7 cellular contexts compared by ENCODE assay signal in genomic region chr7:152465118-152465387, GRCh38. TPM values are rescaled to one million over a fixed set of nuclear protein-coding genes. Genes with fewer than 3 reads are reported as not detected.
A peak's percentile ranks its signal among the peaks of the same experiment; 100 is the strongest.
DNase-seq lines count a peak whose midpoint lies in the region; ATAC-seq and TF ChIP-seq lines count a peak whose summit lies in the region.

No MANE protein-coding gene starts in this region.

- no CpG with 5 or more reads among the region's 4 CpGs for WGBS in iPS DF 6.9 (ENCODE audit: insufficient coverage, insufficient read length)

- in situ Hi-C loops in ACHN (cut with HindIII; ENCODE audit: low pct_ligation_motif_present, low pct_unique_long_range_greater_than_20kb, low sequenced_read_pairs): no loop called here

- H3K27ac ChIP-seq in HEK293 (ENCODE audit: extremely low read depth, low read depth, low read length): no peak overlapping the region; the same call in 1 of the 2 replicates
- no peak overlapping the region for H3K27ac ChIP-seq in iPS DF 6.9 (ENCODE audit: low read length)

- H3K4me3 ChIP-seq in HEK293 (ENCODE audit: low read depth, low read length) (peak overlapping the region; percentile 95), iPS DF 6.9 (ENCODE audit: low read length) (peak overlapping the region; percentile 93; the same call in 1 of the 2 replicates)

- H3K4me1 Mint-ChIP-seq in activated CD4-positive, alpha-beta memory T cell treated with anti-CD3 and anti-CD28 coated beads, Interleukin-2, amount 10 ng/mL, durations not matched to agents 7 days and 5 days: peaks cover 10% of the 10 kb centered on the region
- H3K4me1 Mint-ChIP-seq in stimulated activated memory B cell treated with anti-CD40 and anti-IgM and Interleukin-4, amounts not matched to agents 10 μg/mL and 1 μg/mL and 100 μg/mL, for 72 hours: peaks cover 21% of the 10 kb centered on the region

- POLR2A ChIA-PET in HEK293 (lab: Yijun Ruan, JAX): no interaction called here
- POLR2A ChIA-PET in activated CD4-positive, alpha-beta memory T cell treated with anti-CD3 and anti-CD28 coated beads, Interleukin-2, amount 10 ng/mL, durations not matched to agents 7 days and 5 days (lab: Charles Lee): interaction anchor here (1.2 to 2.8 kb wide), 3 partner anchors 29 to 295 kb away, joined by 7 to 44 read pairs (median 7); partner anchors contain the start of genes KMT2C and XRCC2

- H3K4me3 Mint-ChIP-seq in activated CD4-positive, alpha-beta memory T cell treated with anti-CD3 and anti-CD28 coated beads, Interleukin-2, amount 10 ng/mL, durations not matched to agents 7 days and 5 days: peak overlapping the region; percentile 88
- H3K4me3 Mint-ChIP-seq in stimulated activated memory B cell treated with anti-CD40 and anti-IgM and Interleukin-4, amounts not matched to agents 10 μg/mL and 1 μg/mL and 100 μg/mL, for 72 hours: peak overlapping the region; percentile 93

- ATAC-seq in stimulated activated memory B cell treated with anti-CD40 and anti-IgM and Interleukin-4, amounts not matched to agents 10 μg/mL and 1 μg/mL and 100 μg/mL, for 72 hours: no peak

- H3K4me1 ChIP-seq in HEK293 (ENCODE audit: control insufficient read depth, insufficient read depth, low read length): peaks cover 4% of the 10 kb centered on the region; the same call in 1 of the 2 replicates
- H3K4me1 ChIP-seq in iPS DF 6.9 (ENCODE audit: control insufficient read depth, insufficient read depth, low read length): no peaks in the 10 kb centered on the region

- peak overlapping the region; percentile 82 for H3K27ac Mint-ChIP-seq in activated CD4-positive, alpha-beta memory T cell treated with anti-CD3 and anti-CD28 coated beads, Interleukin-2, amount 10 ng/mL, durations not matched to agents 7 days and 5 days
- peak overlapping the region; percentile 57 for H3K27ac Mint-ChIP-seq in stimulated activated memory B cell treated with anti-CD40 and anti-IgM and Interleukin-4, amounts not matched to agents 10 μg/mL and 1 μg/mL and 100 μg/mL, for 72 hours

- no peak for TF ChIP-seq CTCF in HEK293 (tag by site-specific recombination; IDR thresholded peaks at IDR 0.05)

- H3K36me3 Mint-ChIP-seq in activated CD4-positive, alpha-beta memory T cell treated with anti-CD3 and anti-CD28 coated beads, Interleukin-2, amount 10 ng/mL, durations not matched to agents 7 days and 5 days (ENCODE audit: low read depth): no peaks in the 10 kb centered on the region
- H3K36me3 Mint-ChIP-seq in stimulated activated memory B cell treated with anti-CD40 and anti-IgM and Interleukin-4, amounts not matched to agents 10 μg/mL and 1 μg/mL and 100 μg/mL, for 72 hours: no peaks in the 10 kb centered on the region

- no peaks in the 10 kb centered on the region for H3K9me3 Mint-ChIP-seq in activated CD4-positive, alpha-beta memory T cell treated with anti-CD3 and anti-CD28 coated beads, Interleukin-2, amount 10 ng/mL, durations not matched to agents 7 days and 5 days
- H3K9me3 Mint-ChIP-seq in stimulated activated memory B cell treated with anti-CD40 and anti-IgM and Interleukin-4, amounts not matched to agents 10 μg/mL and 1 μg/mL and 100 μg/mL, for 72 hours: no peaks in the 10 kb centered on the region

- no peaks in the 10 kb centered on the region for H3K27me3 ChIP-seq in iPS DF 6.9 (ENCODE audit: control insufficient read depth, insufficient read depth, low read length)

- CTCF ChIA-PET in HEK293 (lab: Yijun Ruan, JAX): no interaction called here
- CTCF ChIA-PET in activated CD4-positive, alpha-beta memory T cell treated with anti-CD3 and anti-CD28 coated beads, Interleukin-2, amount 10 ng/mL, durations not matched to agents 7 days and 5 days (lab: Charles Lee): no interaction called here

- H3K27me3 Mint-ChIP-seq in activated CD4-positive, alpha-beta memory T cell treated with anti-CD3 and anti-CD28 coated beads, Interleukin-2, amount 10 ng/mL, durations not matched to agents 7 days and 5 days: no peaks in the 10 kb centered on the region
- H3K27me3 Mint-ChIP-seq in stimulated activated memory B cell treated with anti-CD40 and anti-IgM and Interleukin-4, amounts not matched to agents 10 μg/mL and 1 μg/mL and 100 μg/mL, for 72 hours: no peaks in the 10 kb centered on the region

- H3K9me3 ChIP-seq in HEK293 (ENCODE audit: control insufficient read depth, insufficient read depth, low read depth, low read length) (no peaks in the 10 kb centered on the region), iPS DF 6.9 (ENCODE audit: control insufficient read depth, insufficient read depth, low read length) (no peaks in the 10 kb centered on the region)

- no peaks in the 10 kb centered on the region for H3K36me3 ChIP-seq in HEK293 (ENCODE audit: control insufficient read depth in 2 of 2, insufficient read depth in 1 of 2, low read length in 2 of 2)
- H3K36me3 ChIP-seq in iPS DF 6.9 (ENCODE audit: control insufficient read depth, insufficient read depth, low read length): no peaks in the 10 kb centered on the region

- no peak for DNase-seq in activated CD4-positive, alpha-beta memory T cell treated with anti-CD3 and anti-CD28 coated beads, Interleukin-2, amount 10 ng/mL, durations not matched to agents 7 days and 5 days
- DNase-seq in iPS DF 6.9 (ENCODE audit: low read depth, low spot score): no peak
- DNase-seq in NCI-H82 treated with DMSO at 0.1 percent for 48 hours (lab: John Stamatoyannopoulos, UW; ENCODE audit: unreplicated experiment): no peak
- no peak for DNase-seq in ACHN
- no peak for DNase-seq in putamen (ENCODE audit: low spot score)

TF ChIP-seq in HEK293, 187 proteins besides CTCF, POLR2A, EP300 and RAD21:
- peak; percentile 53; the same call in 1 of the 2 replicates for TF ChIP-seq ZNF366 (tag by site-specific recombination; conservative IDR thresholded peaks at IDR 0.05)
- 0 out of 2 replicates have a peak, but pooled peaks have one; percentile 48 for TF ChIP-seq ZNF335 (tag by site-specific recombination; conservative IDR thresholded peaks at IDR 0.05)
- 0 out of 2 replicates have a peak, but pooled peaks have one; percentile 16 for TF ChIP-seq ZXDB (tag by site-specific recombination; IDR thresholded peaks at IDR 0.05)
- TF ChIP-seq ZNF701 (tag by site-specific recombination; IDR thresholded peaks at IDR 0.05): no peak
- TF ChIP-seq ZNF10 (tag by site-specific recombination; IDR thresholded peaks at IDR 0.05): peak; percentile 84; the same call in 1 of the 2 replicates
- no peak for TF ChIP-seq ZBTB7A (tag by site-specific recombination; IDR thresholded peaks at IDR 0.05; ENCODE audit: low read depth)
- TF ChIP-seq SCRT1 (tag by site-specific recombination; IDR thresholded peaks at IDR 0.05; ENCODE audit: borderline replicate concordance): 0 out of 2 replicates have a peak, but pooled peaks have one; percentile 4
- TF ChIP-seq SP7 (tag by site-specific recombination; IDR thresholded peaks at IDR 0.05): 0 out of 2 replicates have a peak, but pooled peaks have one; percentile 18
- TF ChIP-seq, protein P1, sequence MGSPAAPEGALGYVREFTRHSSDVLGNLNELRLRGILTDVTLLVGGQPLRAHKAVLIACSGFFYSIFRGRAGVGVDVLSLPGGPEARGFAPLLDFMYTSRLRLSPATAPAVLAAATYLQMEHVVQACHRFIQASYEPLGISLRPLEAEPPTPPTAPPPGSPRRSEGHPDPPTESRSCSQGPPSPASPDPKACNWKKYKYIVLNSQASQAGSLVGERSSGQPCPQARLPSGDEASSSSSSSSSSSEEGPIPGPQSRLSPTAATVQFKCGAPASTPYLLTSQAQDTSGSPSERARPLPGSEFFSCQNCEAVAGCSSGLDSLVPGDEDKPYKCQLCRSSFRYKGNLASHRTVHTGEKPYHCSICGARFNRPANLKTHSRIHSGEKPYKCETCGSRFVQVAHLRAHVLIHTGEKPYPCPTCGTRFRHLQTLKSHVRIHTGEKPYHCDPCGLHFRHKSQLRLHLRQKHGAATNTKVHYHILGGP (tag by site-specific recombination; IDR thresholded peaks at IDR 0.05): no peak

RNA-seq across cellular contexts. Expression of gene KMT2C, which starts 29.2 kb away (rescaled TPM):
- 10 to 100 TPM; 58.9 to 63.4 TPM for total RNA-seq in activated CD4-positive, alpha-beta memory T cell treated with anti-CD3 and anti-CD28 coated beads, Interleukin-2, amount 10 ng/mL, durations not matched to agents 7 days and 5 days
